8 cellular contexts compared by ENCODE assay signal in genomic region chr14:30621354-30621953, GRCh38. TPM values are rescaled to one million over a fixed set of nuclear protein-coding genes. Genes with fewer than 3 reads are reported as not detected.
DNase-seq lines count a peak whose midpoint lies in the region; ATAC-seq and TF ChIP-seq lines count a peak whose summit lies in the region.

No MANE protein-coding gene starts in this region.

- H3K27ac Mint-ChIP-seq in activated T-helper 17 cell treated with anti-CD3 and anti-CD28 coated beads, Interleukin-2, amount 50 U/mL, for 72 hours: peak overlapping the region; percentile 93

- no peaks in the 10 kb centered on the region for H3K9me3 Mint-ChIP-seq in activated T-helper 17 cell treated with anti-CD3 and anti-CD28 coated beads, Interleukin-2, amount 50 U/mL, for 72 hours

- peak overlapping the region; percentile 98 for H3K4me3 ChIP-seq in BE2C (ENCODE audit: low read depth, low read length)
- H3K4me3 ChIP-seq in heart right ventricle: peak overlapping the region; percentile 69 to 96 (median 76)
- peak overlapping the region; percentile 57 to 72 for H3K4me3 ChIP-seq in prostate gland

- H3K9me3 ChIP-seq in BE2C: no peaks in the 10 kb centered on the region
- no peaks in the 10 kb centered on the region for H3K9me3 ChIP-seq in heart right ventricle
- no peaks in the 10 kb centered on the region for H3K9me3 ChIP-seq in prostate gland

- peak overlapping the region; percentile 2 to 94 (median 84) for H3K27ac ChIP-seq in heart right ventricle
- peak overlapping the region; percentile 82 to 85 for H3K27ac ChIP-seq in prostate gland

- TF ChIP-seq POLR2A in prostate gland (IDR thresholded peaks at IDR 0.05): no peak

- WGBS in heart right ventricle, 2 donors: 4 to 9% methylated on average over 17 of the region's 17 CpGs
- 6% methylated on average over 17 of the region's 17 CpGs for WGBS in prostate gland

- H3K27me3 Mint-ChIP-seq in activated T-helper 17 cell treated with anti-CD3 and anti-CD28 coated beads, Interleukin-2, amount 50 U/mL, for 72 hours: no peaks in the 10 kb centered on the region

- H3K4me1 ChIP-seq in BE2C (no peaks in the 10 kb centered on the region), heart right ventricle (peaks cover 3 to 44% (median 29%) of the 10 kb centered on the region in 9 donors), prostate gland (replicated peaks) (no peaks in the 10 kb centered on the region)

- peak; percentile 34 for DNase-seq in BE2C
- peak; percentile 36 for DNase-seq in HuH-7 (ENCODE audit: low spot score)
- peak in 1 of 2 donors; percentile 8 for DNase-seq in heart right ventricle
- DNase-seq in prostate gland (ENCODE audit: low spot score): no peak
- DNase-seq in SKM-1 treated with dmso at 0.1 percent for 144 hours (lab: John Stamatoyannopoulos, UW; ENCODE audit: unreplicated experiment): no peak
- DNase-seq in kidney tubule cell (ENCODE audit: low spot score): no peak

- TF ChIP-seq CTCF in BE2C (IDR thresholded peaks at IDR 0.05; ENCODE audit: low read depth, low read length) (no peak), heart right ventricle (IDR thresholded peaks at IDR 0.05) (no peak), prostate gland (IDR thresholded peaks at IDR 0.05) (no peak)

- H3K36me3 ChIP-seq in BE2C (no peaks in the 10 kb centered on the region; the same call in 1 of the 2 replicates), heart right ventricle (peaks cover 0 to 13% (median 0%) of the 10 kb centered on the region in 9 donors), prostate gland (no peaks in the 10 kb centered on the region)

- H3K4me3 Mint-ChIP-seq in activated T-helper 17 cell treated with anti-CD3 and anti-CD28 coated beads, Interleukin-2, amount 50 U/mL, for 72 hours: peak overlapping the region; percentile 92

- peaks cover 19% of the 10 kb centered on the region for H3K4me1 Mint-ChIP-seq in activated T-helper 17 cell treated with anti-CD3 and anti-CD28 coated beads, Interleukin-2, amount 50 U/mL, for 72 hours

- ATAC-seq in GM19035 (IDR thresholded peaks at IDR 0.05; ENCODE audit: unreplicated experiment) (peak; percentile 2), heart right ventricle (peak; percentile 20 to 63 (median 46))
- ATAC-seq in activated T-helper 17 cell treated with anti-CD3 and anti-CD28 coated beads, Interleukin-2, amount 50 U/mL, for 72 hours (replicated peaks): peak; percentile 6

- peaks cover 24% of the 10 kb centered on the region for H3K36me3 Mint-ChIP-seq in activated T-helper 17 cell treated with anti-CD3 and anti-CD28 coated beads, Interleukin-2, amount 50 U/mL, for 72 hours (ENCODE audit: low read depth)

- intact Hi-C loops in heart right ventricle (cut with DNase I): no loop called here
- intact Hi-C loops in prostate gland (cut with DNase I): no loop called here

- H3K27me3 ChIP-seq in BE2C (no peaks in the 10 kb centered on the region), heart right ventricle (no peaks in the 10 kb centered on the region), prostate gland (replicated peaks; ENCODE audit: insufficient read depth) (no peaks in the 10 kb centered on the region)

RNA-seq across cellular contexts. Expression of gene SCFD1, which starts 0.7 kb away (rescaled TPM):
- 39.5 TPM for polyA plus RNA-seq in BE2C (2012; ENCODE audit: insufficient read depth, insufficient read length, low read depth)
- total RNA-seq in activated T-helper 17 cell treated with anti-CD3 and anti-CD28 coated beads, Interleukin-2, amount 50 U/mL, for 72 hours: 10 to 100 TPM; 53.9 to 70.7 TPM
- total RNA-seq in heart right ventricle (10 to 100 TPM; 40.1 to 59.9 (median 47.1) TPM), prostate gland (10 to 100 TPM; 43.4 to 49.6 TPM)
- polyA plus RNA-seq in heart right ventricle: 10 to 100 TPM; 40.2 to 98.6 TPM

Comparison
In these comparisons a context has a peak if more than half of its experiments do, and no peak if none do; other contexts are left out.
1. DNase-seq: peak in BE2C (single experiment) and HuH-7 (single experiment); none in prostate gland (single experiment), SKM-1 treated with dmso at 0.1 percent for 144 hours (single experiment) and kidney tubule cell (single experiment).
2. Peak in every context shown above with its lines, with median percentiles within 50 percentile points of each other: H3K4me3 ChIP-seq and ATAC-seq.